In genomic region chr1:204834329-204834728, GRCh38 we compare ENCODE assay signal across 14 cellular contexts.
"Had no signal": no experiment of that assay in that cellular context is flagged by ENCODE, and none has a peak within 500 bp of the region (broad histone marks: within the 10 kb centered on the region; RNA-seq: fewer than 3 reads in every experiment).

No MANE protein-coding gene starts in this region.

- ATAC-seq: activated T-helper 17 cell treated with anti-CD3 and anti-CD28 coated beads, Interleukin-2, amount 50 U/mL, for 72 hours; left colon had no signal

- H3K27ac ChIP-seq: right atrium auricular region, vagina had no signal

- H3K9me3 Mint-ChIP-seq: activated B cell treated with CpG ODN at 0.5 μM for 24 hours; activated CD4-positive, alpha-beta T cell treated with anti-CD3 and anti-CD28 coated beads, Interleukin-2, amount 10 ng/mL, durations not matched to agents 24 days and 14 days; activated naive CD4-positive, alpha-beta T cell treated with anti-CD3 and anti-CD28 coated beads for 36 hours; central memory CD8-positive, alpha-beta T cell; dendritic cell treated with granulocyte-macrophage colony-stimulating factor and Interleukin-4, amounts not matched to agents 40 ng/mL and 50 ng/mL, for 4 days had no signal

- H3K36me3 ChIP-seq: right atrium auricular region, vagina had no signal

- H3K27me3 ChIP-seq: right atrium auricular region, vagina had no signal

- H3K27ac Mint-ChIP-seq: activated B cell treated with CpG ODN at 0.5 μM for 24 hours; activated CD4-positive, alpha-beta T cell treated with anti-CD3 and anti-CD28 coated beads, Interleukin-2, amount 10 ng/mL, durations not matched to agents 24 days and 14 days; activated naive CD4-positive, alpha-beta T cell treated with anti-CD3 and anti-CD28 coated beads for 36 hours; activated T-helper 17 cell treated with anti-CD3 and anti-CD28 coated beads, Interleukin-2, amount 50 U/mL, for 72 hours; dendritic cell treated with granulocyte-macrophage colony-stimulating factor and Interleukin-4, amounts not matched to agents 40 ng/mL and 50 ng/mL, for 4 days; naive B cell had no signal

- DNase-seq: activated B cell treated with CpG ODN at 0.5 μM for 24 hours; activated CD4-positive, alpha-beta T cell treated with anti-CD3 and anti-CD28 coated beads, Interleukin-2, amount 10 ng/mL, durations not matched to agents 24 days and 14 days; activated naive CD4-positive, alpha-beta T cell treated with anti-CD3 and anti-CD28 coated beads for 36 hours; erythroblast; hypothalamus; left colon; naive B cell had no signal

- H3K9me3 ChIP-seq: right atrium auricular region, vagina had no signal

- H3K4me3 ChIP-seq: lung, right atrium auricular region, smooth muscle cell, vagina had no signal

- H3K4me3 Mint-ChIP-seq: activated B cell treated with CpG ODN at 0.5 μM for 24 hours; activated CD4-positive, alpha-beta T cell treated with anti-CD3 and anti-CD28 coated beads, Interleukin-2, amount 10 ng/mL, durations not matched to agents 24 days and 14 days; activated naive CD4-positive, alpha-beta T cell treated with anti-CD3 and anti-CD28 coated beads for 36 hours; activated T-helper 17 cell treated with anti-CD3 and anti-CD28 coated beads, Interleukin-2, amount 50 U/mL, for 72 hours; central memory CD8-positive, alpha-beta T cell; dendritic cell treated with granulocyte-macrophage colony-stimulating factor and Interleukin-4, amounts not matched to agents 40 ng/mL and 50 ng/mL, for 4 days; naive B cell had no signal
